1 cellular context compared by ENCODE assay signal in genomic region chr21:44865561-44866280, GRCh38.
A peak's percentile ranks its signal among the peaks of the same experiment; 100 is the strongest.
TF ChIP-seq lines count a peak whose summit lies in the region.

No MANE protein-coding gene starts in this region.

TF ChIP-seq in HepG2, 621 proteins besides CTCF, POLR2A, EP300 and RAD21:
- TF ChIP-seq SYNCRIP (IDR thresholded peaks at IDR 0.05; ENCODE audit: insufficient read depth, low read depth, low read length) (no peak), ZNF687 (CRISPR knock-in tag; IDR thresholded peaks at IDR 0.05) (peak; percentile 22; the same call in 1 of the 2 replicates), KLF9 (CRISPR knock-in tag; IDR thresholded peaks at IDR 0.05; ENCODE audit: low read depth) (no peak), ZGPAT (CRISPR knock-in tag; IDR thresholded peaks at IDR 0.05) (no peak), ZNF790 (CRISPR knock-in tag; IDR thresholded peaks at IDR 0.05; ENCODE audit: borderline replicate concordance) (no peak), ZC3H4 (CRISPR knock-in tag; IDR thresholded peaks at IDR 0.05; ENCODE audit: borderline replicate concordance) (no peak)
